8 cellular contexts compared by ENCODE assay signal in the genomic region with DNA sequence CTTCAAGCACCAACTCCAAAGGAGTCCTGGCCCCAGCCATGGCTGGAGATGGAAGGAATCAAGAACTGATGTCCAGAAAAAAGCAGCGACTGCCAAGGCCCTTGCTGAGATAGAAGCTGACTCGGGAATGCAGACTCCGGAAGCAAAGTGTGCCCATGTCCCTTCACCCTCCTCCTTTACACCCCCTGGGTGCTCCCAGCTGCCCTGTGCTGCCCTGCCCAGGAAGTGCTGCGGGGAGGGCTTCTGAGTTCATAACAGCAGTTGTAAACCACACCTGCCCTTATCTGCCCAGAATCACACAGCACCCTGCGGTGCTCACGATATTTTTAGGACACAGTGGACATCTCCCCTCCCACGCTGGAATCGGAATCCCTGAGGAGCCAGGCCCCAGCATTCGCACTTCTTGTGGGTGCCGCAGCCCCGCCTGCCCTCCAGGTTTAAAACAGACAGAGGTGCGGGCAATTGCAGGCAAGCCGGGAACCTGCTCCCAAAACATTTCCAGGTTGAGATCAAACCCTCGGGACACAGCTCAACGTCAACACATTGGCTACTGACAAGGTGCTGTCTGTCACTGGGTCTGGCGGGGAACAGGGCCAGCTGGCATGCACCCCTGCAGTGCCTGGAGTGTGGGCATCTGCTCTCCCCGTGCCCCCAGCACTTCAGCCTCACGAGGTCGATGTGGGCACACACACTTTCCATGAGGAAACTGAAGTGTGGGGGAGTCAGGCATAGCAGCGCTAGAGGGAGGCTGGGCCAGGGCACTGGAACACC. TPM values are rescaled to one million over a fixed set of nuclear protein-coding genes. Genes with fewer than 3 reads are reported as not detected.
DNase-seq lines count a peak whose midpoint lies in the region; ATAC-seq, FAIRE-seq and TF ChIP-seq lines count a peak whose summit lies in the region.

No MANE protein-coding gene starts in this region.

- no peaks in the 10 kb centered on the region for H4K20me1 ChIP-seq in Karpas-422 (ENCODE audit: insufficient read depth, low read depth, low read length)

- no peaks in the 10 kb centered on the region for H3K9me3 ChIP-seq in small intestine (ENCODE audit: control insufficient read depth, low read depth)
- H3K9me3 ChIP-seq in Karpas-422 (ENCODE audit: low read length): no peaks in the 10 kb centered on the region
- H3K9me3 ChIP-seq in suprapubic skin: no peaks in the 10 kb centered on the region

- no peak overlapping the region for H3K9ac ChIP-seq in Karpas-422 (ENCODE audit: low read length)

- H3K27me3 ChIP-seq in small intestine (ENCODE audit: control insufficient read depth in 2 of 2, insufficient read depth in 2 of 2, low read length in 2 of 2) (no peaks in the 10 kb centered on the region), Karpas-422 (ENCODE audit: low read length) (no peaks in the 10 kb centered on the region), suprapubic skin (no peaks in the 10 kb centered on the region)

- TF ChIP-seq CTCF in suprapubic skin (IDR thresholded peaks at IDR 0.05): no peak

- H3K79me2 ChIP-seq in Karpas-422 (ENCODE audit: low read length): no peaks in the 10 kb centered on the region

- 12 to 43% (median 17%) methylated on average over 20 of the region's 20 CpGs for WGBS in small intestine, 3 donors
- WGBS in suprapubic skin: 27% methylated on average over 14 of the region's 20 CpGs

- peaks cover 0 to 3% of the 10 kb centered on the region in 2 donors for H3K36me3 ChIP-seq in small intestine (ENCODE audit: control insufficient read depth in 2 of 2, insufficient read depth in 2 of 2, low read length in 2 of 2)
- H3K36me3 ChIP-seq in Karpas-422 (ENCODE audit: insufficient read depth, low read length): no peaks in the 10 kb centered on the region
- no peaks in the 10 kb centered on the region for H3K36me3 ChIP-seq in suprapubic skin

- no peak for TF ChIP-seq EP300 in suprapubic skin (IDR thresholded peaks at IDR 0.05)

- H3K27ac ChIP-seq in small intestine (ENCODE audit: low read depth in 1 of 2, low read length in 1 of 2) (peak overlapping the region; percentile 86 to 88), Karpas-422 (ENCODE audit: low read length) (no peak overlapping the region), suprapubic skin (no peak overlapping the region)

- H3K4me1 ChIP-seq in small intestine (ENCODE audit: control insufficient read depth in 2 of 2, insufficient read depth in 1 of 2, low read depth in 1 of 2, low read length in 1 of 2) (peaks cover 23 to 31% of the 10 kb centered on the region in 2 donors), Karpas-422 (ENCODE audit: low read length) (no peaks in the 10 kb centered on the region), suprapubic skin (peaks cover 48% of the 10 kb centered on the region)

- H3K4me3 ChIP-seq in small intestine (ENCODE audit: low read depth in 1 of 2, low read length in 2 of 2): no peak overlapping the region
- H3K4me3 ChIP-seq in Karpas-422 (ENCODE audit: low read length): no peak overlapping the region
- H3K4me3 ChIP-seq in suprapubic skin: no peak overlapping the region

- no peaks in the 10 kb centered on the region for H3K9me2 ChIP-seq in Karpas-422 (replicated peaks; ENCODE audit: insufficient read depth, low read length)

- DNase-seq in H4 (ENCODE audit: low spot score) (peak; percentile 62), NCI-H460 (ENCODE audit: extremely low read depth, low read depth) (peak; percentile 69), fibroblast of gingiva (ENCODE audit: low read depth) (peak; percentile 26), small intestine (peak; percentile 95), T1000 (lab: John Stamatoyannopoulos, UW) (no peak), Karpas-422 (no peak), suprapubic skin (ENCODE audit: low spot score in 2 of 2) (no peak)

- no peak overlapping the region for H3K4me2 ChIP-seq in Karpas-422 (ENCODE audit: low read depth, low read length, poor library complexity, severe bottlenecking)

- ATAC-seq in HG03354 (IDR thresholded peaks at IDR 0.05; ENCODE audit: poor library complexity, severe bottlenecking, unreplicated experiment): no peak

- no peak for FAIRE-seq in small intestine (lab: Jason Lieb, UNC)

- TF ChIP-seq POLR2A in suprapubic skin (IDR thresholded peaks at IDR 0.05): no peak

- H2AFZ ChIP-seq in Karpas-422 (ENCODE audit: low read length): no peak overlapping the region

RNA-seq across cellular contexts. Expression of gene RAB20, which starts 36.9 kb away (rescaled TPM):
- total RNA-seq in H4 (2014; rRNA removed; shearing (Covaris generic)): 12.3 and 14.6 TPM in 2 replicates
- total RNA-seq in NCI-H460 (2014; rRNA removed; shearing (Covaris generic)): 88.6 and 92.0 TPM in 2 replicates
- 93.0 and 105 TPM in 2 replicates for polyA plus RNA-seq in NCI-H460 (2014; cell fraction: nucleus; rRNA removed)
- 10 to 100 TPM; 39.1 to 63.0 (median 56.4) TPM for polyA plus RNA-seq in small intestine
- 0.79 TPM in 1 of 2 replicates, not detected in the other for total RNA-seq in Karpas-422 (2014; rRNA removed; shearing (Covaris generic); ENCODE audit: low replicate concordance)
- 1 to 10 TPM; 2.0 to 6.7 (median 3.7) TPM for total RNA-seq in suprapubic skin

Comparison
In these comparisons a context has a peak if more than half of its experiments do, and no peak if none do; other contexts are left out.
1. DNase-seq: peak in H4 (single experiment), NCI-H460 (single experiment), fibroblast of gingiva (single experiment) and small intestine (single experiment); none in T1000 (single experiment), Karpas-422 (single experiment) and suprapubic skin (0 of 2).
2. H3K27ac ChIP-seq: peak in small intestine (2 of 2); none in Karpas-422 (single experiment) and suprapubic skin (single experiment).